Comparison of ENCODE assay signal across 9 cellular contexts in genomic region chr5:68962632-68963484, GRCh38.
DNase-seq lines count a peak whose midpoint lies in the region; ATAC-seq and TF ChIP-seq lines count a peak whose summit lies in the region.
"Had no signal": no experiment of that assay in that cellular context is flagged by ENCODE, and none has a peak within 500 bp of the region (broad histone marks: within the 10 kb centered on the region; RNA-seq: fewer than 3 reads in every experiment).

No MANE protein-coding gene starts in this region.

- TF ChIP-seq CTCF in esophagus squamous epithelium (IDR thresholded peaks at IDR 0.05) = peak; percentile 71 to 80 (median 76)

- intact Hi-C loops in esophagus squamous epithelium (cut with DNase I) = no loop called here

- no peaks in the 10 kb centered on the region for H3K36me3 ChIP-seq in esophagus squamous epithelium
- H3K36me3 ChIP-seq: BLaER1 treated with 17β-estradiol and CSF1 and Interleukin-3, amounts not matched to agents 10 nM and 100 nM had no signal

- ATAC-seq in SK-N-SH treated with all-trans-retinoic acid at 6 μM for 48 hours (peak; percentile 97), GM18498 (IDR thresholded peaks at IDR 0.05; ENCODE audit: unreplicated experiment) (no peak)

- H3K27ac ChIP-seq in esophagus squamous epithelium = peak overlapping the region in 1 of 4 donors; percentile 36
- H3K27ac ChIP-seq: BLaER1 treated with 17β-estradiol and CSF1 and Interleukin-3, amounts not matched to agents 10 nM and 100 nM had no signal

- WGBS in esophagus squamous epithelium, 2 donors = 34 to 35% methylated on average over 17 to 18 of the region's 18 CpGs

- H3K9me3 ChIP-seq in esophagus squamous epithelium = no peaks in the 10 kb centered on the region
- H3K9me3 ChIP-seq: BLaER1 treated with 17β-estradiol and CSF1 and Interleukin-3, amounts not matched to agents 10 nM and 100 nM had no signal

- H3K4me3 ChIP-seq in esophagus squamous epithelium = no peak overlapping the region
- H3K4me3 ChIP-seq: BLaER1 treated with 17β-estradiol and CSF1 and Interleukin-3, amounts not matched to agents 10 nM and 100 nM had no signal

- DNase-seq in NCI-H1436 (lab: John Stamatoyannopoulos, UW) (peak; percentile 21), NCI-H1436 treated with DMSO at 0.1 percent for 48 hours (lab: John Stamatoyannopoulos, UW) (no peak), LHCN-M2 (ENCODE audit: low read depth) (peak; percentile 56), esophagus squamous epithelium (lab: John Stamatoyannopoulos, UW) (no peak), myocyte (ENCODE audit: low read depth) (peak; percentile 76), NK-92 (lab: John Stamatoyannopoulos, UW; ENCODE audit: unreplicated experiment) (no peak)

- TF ChIP-seq POLR2A in esophagus squamous epithelium (IDR thresholded peaks at IDR 0.05) = no peak

- peaks cover 0 to 11% (median 0%) of the 10 kb centered on the region in 3 donors for H3K4me1 ChIP-seq in esophagus squamous epithelium
- H3K4me1 ChIP-seq: BLaER1 treated with 17β-estradiol and CSF1 and Interleukin-3, amounts not matched to agents 10 nM and 100 nM had no signal

- H3K27me3 ChIP-seq in esophagus squamous epithelium = no peaks in the 10 kb centered on the region
- H3K27me3 ChIP-seq: BLaER1 treated with 17β-estradiol and CSF1 and Interleukin-3, amounts not matched to agents 10 nM and 100 nM had no signal

TF ChIP-seq in SK-N-SH treated with all-trans-retinoic acid at 6 μM for 48 hours, 23 proteins besides CTCF, POLR2A, EP300 and RAD21:
- no peak for TF ChIP-seq ISL1 (CRISPR knock-in tag; IDR thresholded peaks at IDR 0.05)
- TF ChIP-seq ZFP3 (CRISPR knock-in tag; IDR thresholded peaks at IDR 0.05) = peak; percentile 45; the same call in 1 of the 2 replicates

Comparison
In these comparisons a context has a peak if more than half of its experiments do, and no peak if none do; other contexts are left out.
1. DNase-seq: peak in NCI-H1436 (single experiment), LHCN-M2 (single experiment) and myocyte (single experiment); none in NCI-H1436 treated with DMSO at 0.1 percent for 48 hours (single experiment), esophagus squamous epithelium (single experiment) and NK-92 (single experiment).